ENCODE assay signal across 12 cellular contexts in the genomic region with DNA sequence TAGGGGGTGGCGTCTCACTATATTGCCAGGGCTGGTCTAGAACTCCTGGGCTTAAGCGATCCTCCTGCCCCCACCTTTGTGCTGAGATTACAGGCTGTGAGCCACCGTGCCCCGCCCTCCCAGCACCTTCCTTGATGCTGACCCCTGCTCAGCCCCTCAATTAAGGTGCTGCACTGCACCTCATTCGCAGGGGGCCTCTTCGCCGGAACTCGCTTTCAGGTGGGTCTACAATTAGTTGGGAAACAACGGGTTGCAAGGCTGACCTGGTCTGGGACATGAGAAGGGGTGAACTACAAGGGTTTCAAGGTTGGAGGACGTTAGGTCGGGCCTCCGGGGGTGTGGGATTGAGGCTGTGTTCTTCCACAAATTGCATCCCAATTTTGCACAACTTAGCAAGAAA. TPM values are rescaled to one million over a fixed set of nuclear protein-coding genes. Genes with fewer than 3 reads are reported as not detected.
A peak's percentile ranks its signal among the peaks of the same experiment; 100 is the strongest.
DNase-seq lines count a peak whose midpoint lies in the region; ATAC-seq and TF ChIP-seq lines count a peak whose summit lies in the region.
"Had no signal": no experiment of that assay in that cellular context is flagged by ENCODE, and none has a peak within 500 bp of the region (broad histone marks: within the 10 kb centered on the region; RNA-seq: fewer than 3 reads in every experiment).

No MANE protein-coding gene starts in this region.

- TF ChIP-seq CTCF in nephron (IDR thresholded peaks at IDR 0.05; ENCODE audit: unreplicated experiment in 3 of 3) (no peak), left lung (IDR thresholded peaks at IDR 0.05) (no peak)

- intact Hi-C loops in activated T-helper 2 cell treated with anti-CD3 and anti-CD28 coated beads, Interferon-gamma antibody, Interleukin-2, Interleukin-4, amounts not matched to agents 10 μg/mL and 5 μg/mL and 100 μg/mL, durations not matched to agents 14 hours and 24 hours and 36 hours (cut with micrococcal nuclease), result loop anchor here (5.0 kb wide), 2 partner anchors 118 to 283 kb away; a partner anchor contains a TSS
- intact Hi-C loops in left lung (cut with DNase I), result no loop called here
- intact Hi-C loops in left colon (cut with DNase I, micrococcal nuclease), result no loop called here

- H3K4me1 ChIP-seq in BLaER1 treated with 17β-estradiol and CSF1 and Interleukin-3, amounts not matched to agents 10 nM and 100 nM, result peaks cover 27 to 41% (median 32%) of the 10 kb centered on the region in 10 experiments
- H3K4me1 ChIP-seq in left lung, result peaks cover 7 to 31% of the 10 kb centered on the region in 2 donors

- peak overlapping the region; percentile 67 for H3K4me3 Mint-ChIP-seq in activated T-helper 2 cell treated with anti-CD3 and anti-CD28 coated beads, Interferon-gamma antibody, Interleukin-2, Interleukin-4, amounts not matched to agents 10 μg/mL and 5 μg/mL and 100 μg/mL, durations not matched to agents 14 hours and 24 hours and 36 hours (ENCODE audit: low read depth)
- H3K4me3 Mint-ChIP-seq in nephron, result peak overlapping the region; percentile 81 to 100 (median 100)

- peaks cover 23% of the 10 kb centered on the region for H3K4me1 Mint-ChIP-seq in activated T-helper 2 cell treated with anti-CD3 and anti-CD28 coated beads, Interferon-gamma antibody, Interleukin-2, Interleukin-4, amounts not matched to agents 10 μg/mL and 5 μg/mL and 100 μg/mL, durations not matched to agents 14 hours and 24 hours and 36 hours (ENCODE audit: low read depth)
- peaks cover 29% of the 10 kb centered on the region for H3K4me1 Mint-ChIP-seq in nephron

- peaks cover 8 to 75% (median 40%) of the 10 kb centered on the region in 11 experiments; a peak in 20 of 22 replicates for H4K20me1 ChIP-seq in BLaER1 treated with 17β-estradiol and CSF1 and Interleukin-3, amounts not matched to agents 10 nM and 100 nM

- H3K9me3 ChIP-seq in BLaER1 treated with 17β-estradiol and CSF1 and Interleukin-3, amounts not matched to agents 10 nM and 100 nM (replicated peaks in 1 of 11), result no peaks in the 10 kb centered on the region
- H3K9me3 ChIP-seq in left lung, result no peaks in the 10 kb centered on the region

- ATAC-seq in GM18870 (IDR thresholded peaks at IDR 0.05; ENCODE audit: unreplicated experiment) (no peak), left lung (no peak), GM21529 (IDR thresholded peaks at IDR 0.05; ENCODE audit: unreplicated experiment) (no peak), left colon (no peak)

- peak; percentile 35 for TF ChIP-seq POLR2A in GM19193 (IDR thresholded peaks at IDR 0.05; ENCODE audit: extremely low read depth, insufficient read depth, insufficient read length)

- H3K36me3 Mint-ChIP-seq in activated T-helper 2 cell treated with anti-CD3 and anti-CD28 coated beads, Interferon-gamma antibody, Interleukin-2, Interleukin-4, amounts not matched to agents 10 μg/mL and 5 μg/mL and 100 μg/mL, durations not matched to agents 14 hours and 24 hours and 36 hours (ENCODE audit: low read depth), result peaks cover 81% of the 10 kb centered on the region
- H3K36me3 Mint-ChIP-seq in nephron (ENCODE audit: low read depth), result peaks cover 70% of the 10 kb centered on the region

- no peaks in the 10 kb centered on the region for H3K27me3 ChIP-seq in BLaER1 treated with 17β-estradiol and CSF1 and Interleukin-3, amounts not matched to agents 10 nM and 100 nM
- H3K27me3 ChIP-seq in left lung, result no peaks in the 10 kb centered on the region
- H3K27me3 ChIP-seq: dorsolateral prefrontal cortex had no signal

- H3K27ac ChIP-seq in BLaER1 treated with 17β-estradiol and CSF1 and Interleukin-3, amounts not matched to agents 10 nM and 100 nM, result no peak overlapping the region; a peak in 1 of 22 replicates
- H3K27ac ChIP-seq in left lung, result peak overlapping the region in 1 of 2 donors; percentile 81

- H3K9me3 Mint-ChIP-seq in activated T-helper 2 cell treated with anti-CD3 and anti-CD28 coated beads, Interferon-gamma antibody, Interleukin-2, Interleukin-4, amounts not matched to agents 10 μg/mL and 5 μg/mL and 100 μg/mL, durations not matched to agents 14 hours and 24 hours and 36 hours, result no peaks in the 10 kb centered on the region
- no peaks in the 10 kb centered on the region for H3K9me3 Mint-ChIP-seq in nephron

- no peaks in the 10 kb centered on the region for H3K27me3 Mint-ChIP-seq in activated T-helper 2 cell treated with anti-CD3 and anti-CD28 coated beads, Interferon-gamma antibody, Interleukin-2, Interleukin-4, amounts not matched to agents 10 μg/mL and 5 μg/mL and 100 μg/mL, durations not matched to agents 14 hours and 24 hours and 36 hours (ENCODE audit: low read depth)
- H3K27me3 Mint-ChIP-seq in nephron (ENCODE audit: low read depth), result peaks cover 4% of the 10 kb centered on the region

- peak overlapping the region in 3 of 10 experiments; percentile 73 to 83 (median 75); a peak in 2 of 20 replicates for H3K4me3 ChIP-seq in BLaER1 treated with 17β-estradiol and CSF1 and Interleukin-3, amounts not matched to agents 10 nM and 100 nM
- no peak overlapping the region for H3K4me3 ChIP-seq in left lung

- H3K9ac ChIP-seq in BLaER1 treated with 17β-estradiol and CSF1 and Interleukin-3, amounts not matched to agents 10 nM and 100 nM, result peak overlapping the region in 4 of 11 experiments; percentile 1 to 90 (median 82); a peak in 5 of 22 replicates

- peak overlapping the region in 7 of 11 experiments; percentile 91 to 97 (median 95); a peak in 13 of 22 replicates for H3K4me2 ChIP-seq in BLaER1 treated with 17β-estradiol and CSF1 and Interleukin-3, amounts not matched to agents 10 nM and 100 nM

- DNase-seq in activated T-helper 2 cell treated with anti-CD3 and anti-CD28 coated beads, Interferon-gamma antibody, Interleukin-2, Interleukin-4, amounts not matched to agents 10 μg/mL and 5 μg/mL and 100 μg/mL, durations not matched to agents 14 hours and 24 hours and 36 hours (ENCODE audit: low spot score), result no peak
- no peak for DNase-seq in left lung
- no peak for DNase-seq in left colon
- DNase-seq: DMS79 treated with DMSO at 0.1 percent for 48 hours, dorsolateral prefrontal cortex, hippocampal formation, NCI-H446 treated with DMSO at 0.1 percent for 48 hours had no signal

- H3K36me3 ChIP-seq in BLaER1 treated with 17β-estradiol and CSF1 and Interleukin-3, amounts not matched to agents 10 nM and 100 nM, result peaks cover 77 to 86% (median 82%) of the 10 kb centered on the region in 11 experiments
- peaks cover 4 to 72% of the 10 kb centered on the region in 2 donors for H3K36me3 ChIP-seq in left lung

- peak overlapping the region; percentile 56 for H3K27ac Mint-ChIP-seq in activated T-helper 2 cell treated with anti-CD3 and anti-CD28 coated beads, Interferon-gamma antibody, Interleukin-2, Interleukin-4, amounts not matched to agents 10 μg/mL and 5 μg/mL and 100 μg/mL, durations not matched to agents 14 hours and 24 hours and 36 hours
- peak overlapping the region in 2 of 3 experiments; percentile 57 to 60 for H3K27ac Mint-ChIP-seq in nephron

RNA-seq across cellular contexts. Expression of a gene that starts 1.2 kb away (rescaled TPM):
- 146 and 157 TPM in 2 replicates for total RNA-seq in activated T-helper 2 cell treated with anti-CD3 and anti-CD28 coated beads, Interferon-gamma antibody, Interleukin-2, Interleukin-4, amounts not matched to agents 10 μg/mL and 5 μg/mL and 100 μg/mL, durations not matched to agents 14 hours and 24 hours and 36 hours
- total RNA-seq in left lung (10 to 100 TPM; 23.4 to 48.1 TPM), left colon (10 to 100 TPM; 22.2 to 34.4 TPM)

RNA-seq across cellular contexts. Expression of a gene that starts 13.5 kb away (rescaled TPM):
- 15.5 and 16.6 TPM in 2 replicates for total RNA-seq in activated T-helper 2 cell treated with anti-CD3 and anti-CD28 coated beads, Interferon-gamma antibody, Interleukin-2, Interleukin-4, amounts not matched to agents 10 μg/mL and 5 μg/mL and 100 μg/mL, durations not matched to agents 14 hours and 24 hours and 36 hours
- total RNA-seq in left lung, result 10 to 100 TPM; 15.2 to 27.9 TPM
- 1 to 10 TPM; 3.8 to 7.2 TPM for total RNA-seq in left colon

RNA-seq across cellular contexts. Expression of a gene that starts 35.0 kb away (rescaled TPM):
- 4,713 and 4,805 TPM in 2 replicates for total RNA-seq in activated T-helper 2 cell treated with anti-CD3 and anti-CD28 coated beads, Interferon-gamma antibody, Interleukin-2, Interleukin-4, amounts not matched to agents 10 μg/mL and 5 μg/mL and 100 μg/mL, durations not matched to agents 14 hours and 24 hours and 36 hours
- 1,000 to 10,000 TPM; 1,126 to 2,070 TPM for total RNA-seq in left lung
- total RNA-seq in left colon, result 1,000 to 10,000 TPM; 2,230 to 2,756 TPM

RNA-seq across cellular contexts. Expression of a gene that starts 37.9 kb away (rescaled TPM):
- 343 and 351 TPM in 2 replicates for total RNA-seq in activated T-helper 2 cell treated with anti-CD3 and anti-CD28 coated beads, Interferon-gamma antibody, Interleukin-2, Interleukin-4, amounts not matched to agents 10 μg/mL and 5 μg/mL and 100 μg/mL, durations not matched to agents 14 hours and 24 hours and 36 hours
- total RNA-seq in left lung (100 to 1,000 TPM; 159 to 171 TPM), left colon (100 to 1,000 TPM; 142 to 157 TPM)
